Comparison of ENCODE assay signal across 1 cellular context in genomic region chrX:153361781-153362397, GRCh38.
TF ChIP-seq lines count a peak whose summit lies in the region.

No MANE protein-coding gene starts in this region.

TF ChIP-seq in HepG2, 621 proteins besides CTCF, POLR2A, EP300 and RAD21:
- TF ChIP-seq ZBTB1 (CRISPR knock-in tag; IDR thresholded peaks at IDR 0.05; ENCODE audit: borderline replicate concordance) (no peak), ZBTB8A (CRISPR knock-in tag; IDR thresholded peaks at IDR 0.05; ENCODE audit: borderline replicate concordance, low read depth) (no peak), KDM5B (CRISPR knock-in tag; IDR thresholded peaks at IDR 0.05; ENCODE audit: borderline replicate concordance) (no peak), FOXP1 (IDR thresholded peaks at IDR 0.05) (no peak), FOXP1 (CRISPR knock-in tag; IDR thresholded peaks at IDR 0.05) (no peak), ZNF761 (CRISPR knock-in tag; conservative IDR thresholded peaks at IDR 0.05) (no peak), ZSCAN25 (CRISPR knock-in tag; IDR thresholded peaks at IDR 0.05) (no peak), WIZ (CRISPR knock-in tag; IDR thresholded peaks at IDR 0.05) (no peak), ZNF776 (CRISPR knock-in tag; IDR thresholded peaks at IDR 0.05) (no peak)
